In genomic region chr15:47682661-47683060, GRCh38 we compare ENCODE assay signal across 7 cellular contexts. TPM values are rescaled to one million over a fixed set of nuclear protein-coding genes. Genes with fewer than 3 reads are reported as not detected.
"Had no signal": no experiment of that assay in that cellular context is flagged by ENCODE, and none has a peak within 500 bp of the region (broad histone marks: within the 10 kb centered on the region; RNA-seq: fewer than 3 reads in every experiment).

No MANE protein-coding gene starts in this region.

- DNase-seq: IMR-90, KBM-7, KG1 had no signal

- H3K27ac ChIP-seq: HL-60 had no signal

- H3K4me3 ChIP-seq: K562 had no signal

RNA-seq across cellular contexts. Expression of gene SEMA6D, which starts 34.6 kb away (rescaled TPM):
- polyA plus RNA-seq: HepG2, IgD-negative memory B cell, K562 had no signal
